8 cellular contexts compared by ENCODE assay signal in the genomic region with DNA sequence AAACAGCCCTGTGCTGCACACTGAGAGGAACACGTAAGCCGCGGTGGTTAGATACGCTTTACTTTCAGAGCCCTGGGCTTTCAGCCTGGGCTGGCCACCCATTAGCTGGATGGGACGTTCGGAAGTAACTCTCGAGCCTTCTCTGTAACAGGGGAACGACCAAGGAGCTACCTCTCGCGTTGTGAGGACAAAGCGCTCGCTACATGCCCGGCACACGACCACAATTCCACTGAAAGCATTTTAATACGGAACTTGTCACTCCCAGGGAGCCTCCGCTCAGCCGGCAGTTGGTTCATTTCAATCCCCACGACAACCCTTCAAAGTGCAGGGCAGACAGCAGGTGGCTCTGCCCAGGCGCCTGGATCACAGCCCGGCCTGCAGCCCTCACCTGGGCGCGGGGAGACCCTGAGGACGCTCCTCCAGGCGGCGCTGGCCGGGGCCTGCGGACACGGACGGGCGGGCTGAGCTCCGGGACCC. TPM values are rescaled to one million over a fixed set of nuclear protein-coding genes. Genes with fewer than 3 reads are reported as not detected.
DNase-seq lines count a peak whose midpoint lies in the region; ATAC-seq, FAIRE-seq and TF ChIP-seq lines count a peak whose summit lies in the region.

No MANE protein-coding gene starts in this region.

- no peak for TF ChIP-seq POLR2A in GM12892 (IDR thresholded peaks at IDR 0.05; ENCODE audit: low read depth, low read length)

- peaks cover 56% of the 10 kb centered on the region for H3K36me3 ChIP-seq in mesodermal cell (ENCODE audit: control insufficient read depth, insufficient read depth, low read length)

- intact Hi-C loops in CD4-positive, alpha-beta T cell (cut with DNase I, micrococcal nuclease) = loop anchor here (1.0 to 10.0 kb wide), 6 partner anchors 8 to 669 kb away; a partner anchor contains a TSS

- WGBS in mesodermal cell (ENCODE audit: insufficient coverage in 2 of 2), 2 experiments = 3 to 6% methylated on average over 11 to 22 of the region's 31 CpGs

- FAIRE-seq in GM12892 (lab: Jason Lieb, UNC) = no peak

- TF ChIP-seq CTCF in CD4-positive, alpha-beta T cell (IDR thresholded peaks at IDR 0.05) = no peak

- H3K4me3 ChIP-seq in mesodermal cell (ENCODE audit: extremely low read depth, insufficient read depth, low read length, poor library complexity, severe bottlenecking) = peak overlapping the region; percentile 72

- H3K9me3 ChIP-seq in CD4-positive, alpha-beta T cell (ENCODE audit: control insufficient read depth, low read length) = no peaks in the 10 kb centered on the region
- no peaks in the 10 kb centered on the region for H3K9me3 ChIP-seq in mesodermal cell (ENCODE audit: control insufficient read depth, low read length)

- H3K4me3 Mint-ChIP-seq in CD4-positive, alpha-beta T cell = peak overlapping the region; percentile 92
- peak overlapping the region; percentile 83 for H3K4me3 Mint-ChIP-seq in central memory CD8-positive, alpha-beta T cell

- peak overlapping the region; percentile 62 for H3K27ac ChIP-seq in CD4-positive, alpha-beta T cell (ENCODE audit: low read depth, low read length)
- peak overlapping the region; percentile 23 for H3K27ac ChIP-seq in mesodermal cell (ENCODE audit: low read depth, low read length, severe bottlenecking)

- H3K36me3 Mint-ChIP-seq in CD4-positive, alpha-beta T cell (ENCODE audit: low read depth) = peaks cover 56% of the 10 kb centered on the region
- peaks cover 36% of the 10 kb centered on the region for H3K36me3 Mint-ChIP-seq in central memory CD8-positive, alpha-beta T cell (ENCODE audit: insufficient read depth)

- H3K4me1 Mint-ChIP-seq in CD4-positive, alpha-beta T cell (ENCODE audit: low read depth) = peaks cover 27% of the 10 kb centered on the region
- H3K4me1 Mint-ChIP-seq in central memory CD8-positive, alpha-beta T cell = peaks cover 39% of the 10 kb centered on the region

- H3K4me1 ChIP-seq in mesodermal cell (ENCODE audit: control insufficient read depth, insufficient read depth, low read length, poor library complexity, severe bottlenecking) = no peaks in the 10 kb centered on the region

- H3K27ac Mint-ChIP-seq in CD4-positive, alpha-beta T cell = peak overlapping the region; percentile 88
- H3K27ac Mint-ChIP-seq in central memory CD8-positive, alpha-beta T cell (ENCODE audit: low read depth) = peak overlapping the region; percentile 79

- peak; percentile 40 for ATAC-seq in CD4-positive, alpha-beta T cell (ENCODE audit: poor library complexity)
- ATAC-seq in GM21447 (IDR thresholded peaks at IDR 0.05; ENCODE audit: unreplicated experiment) = peak; percentile 27
- peak; percentile 37 for ATAC-seq in central memory CD8-positive, alpha-beta T cell (replicated peaks; ENCODE audit: extremely low read depth, poor library complexity, severe bottlenecking)

- POLR2A ChIA-PET in CD4-positive, alpha-beta T cell (lab: Charles Lee) = interaction anchor here (1.0 to 7.4 kb wide), 7 partner anchors 8 to 411 kb away, joined by 3 to 109 read pairs (median 6); a partner anchor contains a TSS

- H3K27me3 Mint-ChIP-seq in CD4-positive, alpha-beta T cell = no peaks in the 10 kb centered on the region
- H3K27me3 Mint-ChIP-seq in central memory CD8-positive, alpha-beta T cell = no peaks in the 10 kb centered on the region

- CTCF ChIA-PET in CD4-positive, alpha-beta T cell (lab: Charles Lee) = interaction anchor here (1.2 to 2.2 kb wide), 6 partner anchors 14 to 208 kb away, joined by 3 to 19 read pairs (median 4); a partner anchor contains a TSS

- H3K9me3 Mint-ChIP-seq in CD4-positive, alpha-beta T cell = no peaks in the 10 kb centered on the region
- H3K9me3 Mint-ChIP-seq in central memory CD8-positive, alpha-beta T cell = no peaks in the 10 kb centered on the region

- no peak for DNase-seq in CD4-positive, alpha-beta T cell
- DNase-seq in NAMALWA (ENCODE audit: low spot score) (peak; percentile 65), NCI-H1436 (lab: John Stamatoyannopoulos, UW) (no peak), putamen (ENCODE audit: low spot score) (no peak), GM12892 (ENCODE audit: insufficient read length) (no peak)
- DNase-seq in central memory CD8-positive, alpha-beta T cell (ENCODE audit: low spot score in 2 of 2) = no peak

- no peaks in the 10 kb centered on the region for H3K27me3 ChIP-seq in CD4-positive, alpha-beta T cell (ENCODE audit: control insufficient read depth, insufficient read depth, low read length)

RNA-seq across cellular contexts. Expression of a gene that starts 0.4 kb away (rescaled TPM):
- 10 to 100 TPM; 42.5 to 45.9 TPM for total RNA-seq in CD4-positive, alpha-beta T cell
- polyA plus RNA-seq in mesodermal cell (2013, experiment 1 of 2) = 35.8 TPM
- 32.3 TPM for polyA plus RNA-seq in mesodermal cell (2013, experiment 2 of 2)
- 23.6 TPM for polyA plus RNA-seq in GM12892 (2012; ENCODE audit: missing spikeins)

RNA-seq across cellular contexts. Expression of a gene that starts 0.4 kb away (rescaled TPM):
- total RNA-seq in CD4-positive, alpha-beta T cell = 10 to 100 TPM; 12.7 TPM
- 20.5 TPM for polyA plus RNA-seq in mesodermal cell (2013, experiment 1 of 2)
- 16.7 TPM for polyA plus RNA-seq in mesodermal cell (2013, experiment 2 of 2)
- polyA plus RNA-seq in GM12892 (2012; ENCODE audit: missing spikeins) = 17.1 TPM

RNA-seq across cellular contexts. Expression of a gene that starts 7.9 kb away (rescaled TPM):
- total RNA-seq in CD4-positive, alpha-beta T cell = 1,000 to 10,000 TPM; 2,613 to 2,686 TPM
- 2,487 TPM for polyA plus RNA-seq in mesodermal cell (2013, experiment 1 of 2)
- 2,372 TPM for polyA plus RNA-seq in mesodermal cell (2013, experiment 2 of 2)
- polyA plus RNA-seq in GM12892 (2012; ENCODE audit: missing spikeins) = 4,474 TPM

RNA-seq across cellular contexts. Expression of a gene that starts 8.0 kb away (rescaled TPM):
- total RNA-seq in CD4-positive, alpha-beta T cell = 10 to 100 TPM; 15.7 to 18.0 TPM
- polyA plus RNA-seq in mesodermal cell (2013, experiment 1 of 2) = 24.4 TPM
- polyA plus RNA-seq in mesodermal cell (2013, experiment 2 of 2) = 23.9 TPM
- 10.1 TPM for polyA plus RNA-seq in GM12892 (2012; ENCODE audit: missing spikeins)

RNA-seq across cellular contexts. Expression of a gene that starts 19.9 kb away (rescaled TPM):
- 10 to 100 TPM; 15.1 to 15.9 TPM for total RNA-seq in CD4-positive, alpha-beta T cell
- 17.5 TPM for polyA plus RNA-seq in mesodermal cell (2013, experiment 1 of 2)
- 11.3 TPM for polyA plus RNA-seq in mesodermal cell (2013, experiment 2 of 2)
- polyA plus RNA-seq in GM12892 (2012; ENCODE audit: missing spikeins) = 8.5 TPM
